12 cellular contexts compared by ENCODE assay signal in the genomic region with DNA sequence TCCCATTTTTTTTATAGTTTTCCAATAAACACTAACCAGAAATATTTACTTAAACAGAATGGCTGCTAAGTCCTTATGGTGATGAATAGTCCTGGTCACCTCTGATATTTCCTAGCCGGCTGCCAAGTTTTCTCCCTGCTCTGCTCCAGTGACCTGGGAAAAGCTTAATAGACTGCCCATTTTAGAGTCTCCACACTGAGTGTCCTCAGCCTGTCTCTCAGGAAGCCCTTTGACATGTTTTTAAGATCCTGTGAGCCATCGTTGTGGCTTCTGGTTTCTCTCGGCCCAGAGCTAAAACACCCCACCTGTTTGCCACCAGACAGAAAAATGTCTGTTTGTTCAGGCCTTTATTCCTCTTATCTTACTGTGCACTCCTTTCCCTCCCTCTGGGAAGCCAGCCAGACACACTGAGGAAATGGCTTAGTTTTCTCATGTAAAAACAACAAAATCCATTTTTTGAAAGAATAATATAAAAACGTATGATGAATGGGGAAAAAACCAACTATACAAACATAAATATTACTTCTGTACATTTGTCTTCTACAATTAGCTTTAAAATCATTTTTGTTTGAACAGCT. TPM values are rescaled to one million over a fixed set of nuclear protein-coding genes. Genes with fewer than 3 reads are reported as not detected.
DNase-seq lines count a peak whose midpoint lies in the region; ATAC-seq and TF ChIP-seq lines count a peak whose summit lies in the region.
"Had no signal": no experiment of that assay in that cellular context is flagged by ENCODE, and none has a peak within 500 bp of the region (broad histone marks: within the 10 kb centered on the region; RNA-seq: fewer than 3 reads in every experiment).

No MANE protein-coding gene starts in this region.

- no peak overlapping the region for H3K27ac ChIP-seq in SJCRH30

- H3K27me3 ChIP-seq in SJCRH30, result no peaks in the 10 kb centered on the region

- peaks cover 5% of the 10 kb centered on the region for H3K36me3 Mint-ChIP-seq in neural crest cell (ENCODE audit: low read depth)

- peak overlapping the region; percentile 58 for H3K27ac Mint-ChIP-seq in neural crest cell (ENCODE audit: unreplicated experiment)
- H3K27ac Mint-ChIP-seq: activated B cell treated with CpG ODN at 0.5 μM for 24 hours; activated naive CD8-positive, alpha-beta T cell treated with anti-CD3 and anti-CD28 coated beads for 36 hours had no signal

- no peak for ATAC-seq in GM18519 (IDR thresholded peaks at IDR 0.05; ENCODE audit: low FRiP score, unreplicated experiment)

- H3K4me3 ChIP-seq in SJCRH30 (no peak overlapping the region), fibroblast of the aortic adventitia (ENCODE audit: low read depth, low read length) (no peak overlapping the region)

- no peaks in the 10 kb centered on the region for H3K4me1 Mint-ChIP-seq in neural crest cell
- H3K4me1 Mint-ChIP-seq: activated B cell treated with CpG ODN at 0.5 μM for 24 hours; activated naive CD8-positive, alpha-beta T cell treated with anti-CD3 and anti-CD28 coated beads for 36 hours; IgD-negative memory B cell had no signal

- H3K27me3 Mint-ChIP-seq in neural crest cell (ENCODE audit: low read depth), result no peaks in the 10 kb centered on the region
- H3K27me3 Mint-ChIP-seq: activated B cell treated with CpG ODN at 0.5 μM for 24 hours; activated naive CD8-positive, alpha-beta T cell treated with anti-CD3 and anti-CD28 coated beads for 36 hours; IgD-negative memory B cell had no signal

- no peaks in the 10 kb centered on the region for H3K9me3 ChIP-seq in SJCRH30 (replicated peaks)

- no peaks in the 10 kb centered on the region; the same call in 1 of the 2 replicates for H3K36me3 ChIP-seq in SJCRH30

- DNase-seq in DMS79 (lab: John Stamatoyannopoulos, UW) (peak; percentile 71), SJCRH30 (peak; percentile 30 to 68), fibroblast of the aortic adventitia (ENCODE audit: low read depth) (peak; percentile 68), neural crest cell (ENCODE audit: low read depth, low spot score) (no peak), mesenteric fat pad (ENCODE audit: low spot score) (no peak), NCI-H1417 treated with DMSO at 0.1 percent for 48 hours (lab: John Stamatoyannopoulos, UW) (no peak)
- no peak for DNase-seq in activated CD4-positive, CD25-positive, alpha-beta regulatory T cell treated with anti-CD3 and anti-CD28 coated beads, Interleukin-2, amount 50 U/mL, for 72 hours
- DNase-seq: activated B cell treated with CpG ODN at 0.5 μM for 24 hours; activated naive CD8-positive, alpha-beta T cell treated with anti-CD3 and anti-CD28 coated beads for 36 hours; stimulated activated CD4-positive, alpha-beta T cell treated with anti-CD3 and anti-CD28 coated beads, Interleukin-2, amount 100 ng/mL, for 48 hours had no signal

- H3K9me3 Mint-ChIP-seq in neural crest cell, result no peaks in the 10 kb centered on the region
- H3K9me3 Mint-ChIP-seq: activated B cell treated with CpG ODN at 0.5 μM for 24 hours; activated naive CD8-positive, alpha-beta T cell treated with anti-CD3 and anti-CD28 coated beads for 36 hours; IgD-negative memory B cell had no signal

- TF ChIP-seq CTCF in fibroblast of the aortic adventitia (IDR thresholded peaks at IDR 0.05; ENCODE audit: insufficient read depth, low read length), result no peak
- TF ChIP-seq CTCF in neural crest cell (conservative IDR thresholded peaks at IDR 0.05), result no peak

- H3K4me1 ChIP-seq in SJCRH30, result peaks cover 16% of the 10 kb centered on the region

- no peak overlapping the region for H3K4me3 Mint-ChIP-seq in neural crest cell
- H3K4me3 Mint-ChIP-seq: activated B cell treated with CpG ODN at 0.5 μM for 24 hours; activated naive CD8-positive, alpha-beta T cell treated with anti-CD3 and anti-CD28 coated beads for 36 hours had no signal

RNA-seq across cellular contexts. Expression of gene ALDH2, which starts 25.4 kb away (rescaled TPM):
- total RNA-seq in SJCRH30 (2014; rRNA removed; shearing (Covaris generic)), result 0.79 and 2.0 TPM in 2 replicates
- 23.1 and 40.9 TPM in 2 replicates for total RNA-seq in fibroblast of the aortic adventitia (ENCODE audit: low replicate concordance)
- 62.8 and 65.9 TPM in 2 replicates for total RNA-seq in neural crest cell
- total RNA-seq in mesenteric fat pad, result 436 TPM

RNA-seq across cellular contexts. Expression of gene ACAD10, which starts 55.5 kb away (rescaled TPM):
- total RNA-seq in SJCRH30 (2014; rRNA removed; shearing (Covaris generic)), result 10.1 and 11.5 TPM in 2 replicates
- total RNA-seq in fibroblast of the aortic adventitia (ENCODE audit: low replicate concordance) (15.1 and 19.7 TPM in 2 replicates), neural crest cell (38.6 and 44.0 TPM in 2 replicates), mesenteric fat pad (15.6 TPM)

RNA-seq across cellular contexts. Expression of gene BRAP, which starts 55.6 kb away (rescaled TPM):
- 17.2 and 20.2 TPM in 2 replicates for total RNA-seq in SJCRH30 (2014; rRNA removed; shearing (Covaris generic))
- 18.3 and 28.5 TPM in 2 replicates for total RNA-seq in fibroblast of the aortic adventitia (ENCODE audit: low replicate concordance)
- 20.0 and 21.4 TPM in 2 replicates for total RNA-seq in neural crest cell
- 16.9 TPM for total RNA-seq in mesenteric fat pad

Comparison
In these comparisons a context has a peak if more than half of its experiments do, and no peak if none do; other contexts are left out.
1. DNase-seq: peak in DMS79 (single experiment), SJCRH30 (2 of 2) and fibroblast of the aortic adventitia (single experiment); none in neural crest cell (single experiment), activated CD4-positive, CD25-positive, alpha-beta regulatory T cell treated with anti-CD3 and anti-CD28 coated beads, Interleukin-2, amount 50 U/mL, for 72 hours (single experiment), mesenteric fat pad (single experiment) and NCI-H1417 treated with DMSO at 0.1 percent for 48 hours (single experiment).